ENCODE assay signal across 6 cellular contexts in the genomic region with DNA sequence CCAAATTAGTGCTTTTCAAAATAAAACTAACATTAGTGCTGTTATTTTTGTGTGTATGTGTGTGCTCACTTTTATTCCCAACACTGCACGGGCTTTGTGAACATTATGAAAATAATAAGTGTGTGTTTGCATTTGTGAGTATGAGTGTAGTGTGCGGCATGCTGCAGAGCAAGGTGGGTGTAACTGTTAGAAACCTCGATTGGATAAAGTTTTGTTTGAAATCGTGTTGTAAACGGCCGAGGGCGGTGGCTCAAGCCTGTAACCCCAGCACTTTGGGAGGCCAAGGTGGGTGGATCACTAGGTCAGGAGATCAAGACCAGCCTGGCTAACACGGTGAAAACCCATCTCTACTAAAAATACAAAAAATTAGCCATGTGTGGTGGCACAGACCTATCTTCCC.
A peak's percentile ranks its signal among the peaks of the same experiment; 100 is the strongest.
DNase-seq lines count a peak whose midpoint lies in the region; ATAC-seq, FAIRE-seq and TF ChIP-seq lines count a peak whose summit lies in the region.
"Not testable (repeated sequence)": the region's sequence is repeated elsewhere in the genome, so short reads cannot be mapped to it uniquely, and the experiment has no call there.

No MANE protein-coding gene starts in this region.

- FAIRE-seq in GM12891 (lab: Jason Lieb, UNC) (peak; percentile 74), K562 (lab: Jason Lieb, UNC) (peak; percentile 42)
- FAIRE-seq in HepG2 (lab: Jason Lieb, UNC), result not testable (repeated sequence)

- not testable (repeated sequence) for TF ChIP-seq EP300 in K562 (IDR thresholded peaks at IDR 0.05; ENCODE audit: low read length); HepG2 (IDR thresholded peaks at IDR 0.05; ENCODE audit: low read depth in 2 of 2, low read length in 2 of 2); HepG2 (CRISPR knock-in tag; IDR thresholded peaks at IDR 0.05; ENCODE audit: borderline replicate concordance)

- not testable (repeated sequence) for H3K9me1 ChIP-seq in IMR-90 (ENCODE audit: insufficient read depth, low read length); K562 (ENCODE audit: control insufficient read depth, insufficient read depth, low read length)

- not testable (repeated sequence) for H3K79me1 ChIP-seq in IMR-90 (ENCODE audit: low read depth in 1 of 2, low read length in 2 of 2)

- H3K4me3 Mint-ChIP-seq in T-helper 17 cell, result not testable (repeated sequence)

- not testable (repeated sequence) for TF ChIP-seq RAD21 in IMR-90 (IDR thresholded peaks at IDR 0.05; ENCODE audit: low read length); K562 (CRISPR knock-in tag; conservative IDR thresholded peaks at IDR 0.05 in 1 of 2, IDR thresholded peaks at IDR 0.05 in 1 of 2); HepG2 (CRISPR knock-in tag; IDR thresholded peaks at IDR 0.05)

- dilution Hi-C loops in IMR-90 (cut with HindIII; ENCODE audit: low sequenced_read_pairs, unreplicated experiment), result not testable (repeated sequence)

- not testable (repeated sequence) for H4K8ac ChIP-seq in IMR-90 (ENCODE audit: low read depth in 2 of 2, low read length in 2 of 2)

- H3K9ac ChIP-seq in IMR-90 (ENCODE audit: low read depth, low read length); K562 (ENCODE audit: insufficient read depth in 1 of 2, low read depth in 2 of 2, low read length in 2 of 2); HepG2 (ENCODE audit: insufficient read depth, low read depth, low read length); smooth muscle cell (ENCODE audit: low read depth): not testable (repeated sequence)

- TF ChIP-seq POLR2A in GM12891 (IDR thresholded peaks at IDR 0.05; ENCODE audit: low read depth, low read length); IMR-90 (IDR thresholded peaks at IDR 0.05; ENCODE audit: low read depth, low read length); K562 (conservative IDR thresholded peaks at IDR 0.05); HepG2 (IDR thresholded peaks at IDR 0.05; ENCODE audit: insufficient read depth in 1 of 2, low read depth in 2 of 2, low read length in 2 of 2): not testable (repeated sequence)

- peaks cover 13% of the 10 kb centered on the region for H3K27me3 Mint-ChIP-seq in T-helper 17 cell

- not testable (repeated sequence) for DNase-seq in GM12891 (ENCODE audit: insufficient read length, low spot score); IMR-90; T-helper 17 cell; K562 (ENCODE audit: extremely low read depth in 1 of 4, low spot score in 3 of 4); HepG2 (ENCODE audit: low spot score); smooth muscle cell (lab: John Stamatoyannopoulos, UW; ENCODE audit: unreplicated experiment)

- H3K27ac Mint-ChIP-seq in T-helper 17 cell, result peak overlapping the region; percentile 32

- not testable (repeated sequence) for BruUV-seq in IMR-90 (replicated peaks; lab: Mats Ljungman, UMichigan); K562 (replicated peaks; lab: Mats Ljungman, UMichigan); HepG2 (replicated peaks; lab: Mats Ljungman, UMichigan)

- H2AK5ac ChIP-seq in IMR-90 (ENCODE audit: low read depth, low read length), result not testable (repeated sequence)

- not testable (repeated sequence) for TF ChIP-seq CTCF in IMR-90 (conservative IDR thresholded peaks at IDR 0.05; ENCODE audit: low read depth, low read length); K562 (IDR thresholded peaks at IDR 0.05 in 2 of 3, conservative IDR thresholded peaks at IDR 0.05 in 1 of 3; ENCODE audit: insufficient read depth in 2 of 3, low read depth in 1 of 3, low read length in 3 of 3); HepG2 (CRISPR knock-in tag; IDR thresholded peaks at IDR 0.05); smooth muscle cell (IDR thresholded peaks at IDR 0.05; ENCODE audit: borderline replicate concordance, insufficient read depth, poor library complexity, severe bottlenecking)

- H3K9me3 ChIP-seq in IMR-90 (ENCODE audit: control insufficient read depth, insufficient read depth, low read length); T-helper 17 cell (ENCODE audit: control insufficient read depth, low read length, poor library complexity, severe bottlenecking); K562 (replicated peaks; ENCODE audit: control insufficient read depth, insufficient read depth, low read depth, low read length); HepG2 (ENCODE audit: low read length); smooth muscle cell (replicated peaks; ENCODE audit: low read depth): not testable (repeated sequence)

- H3K79me2 ChIP-seq in K562 (ENCODE audit: control insufficient read depth, insufficient read depth, low read length); HepG2 (ENCODE audit: insufficient read depth, low read length); smooth muscle cell (ENCODE audit: low read depth): not testable (repeated sequence)

- H4K5ac ChIP-seq in IMR-90 (ENCODE audit: low read depth, low read length), result not testable (repeated sequence)

- H3K4me2 ChIP-seq in IMR-90 (ENCODE audit: low read depth, low read length); K562 (ENCODE audit: insufficient read depth, low read length); HepG2 (ENCODE audit: low read depth, low read length); smooth muscle cell: not testable (repeated sequence)

- not testable (repeated sequence) for H3K4ac ChIP-seq in IMR-90 (ENCODE audit: low read depth, low read length)

- H2BK15ac ChIP-seq in IMR-90 (ENCODE audit: low read depth, low read length), result not testable (repeated sequence)

- H2BK5ac ChIP-seq in IMR-90 (ENCODE audit: low read depth, low read length, poor library complexity, severe bottlenecking), result not testable (repeated sequence)

- not testable (repeated sequence) for H3K18ac ChIP-seq in IMR-90 (ENCODE audit: low read depth, low read length)

- H3K27ac ChIP-seq in IMR-90 (ENCODE audit: insufficient read depth, low read length); K562 (ENCODE audit: extremely low read depth, low read depth, low read length); HepG2 (ENCODE audit: extremely low read length, insufficient read depth, low read length); smooth muscle cell (ENCODE audit: low read depth): not testable (repeated sequence)

- H3K56ac ChIP-seq in IMR-90 (ENCODE audit: extremely low read depth, insufficient read depth, low read length), result not testable (repeated sequence)

- H2BK20ac ChIP-seq in IMR-90 (ENCODE audit: low read depth, low read length), result not testable (repeated sequence)

- H4K91ac ChIP-seq in IMR-90 (ENCODE audit: insufficient read depth, low read depth, low read length), result not testable (repeated sequence)

- H3K4me1 ChIP-seq in IMR-90 (ENCODE audit: control insufficient read depth, insufficient read depth, low read length); K562 (replicated peaks in 1 of 2; ENCODE audit: control insufficient read depth in 2 of 2, insufficient read depth in 2 of 2, low read length in 2 of 2); HepG2 (ENCODE audit: insufficient read depth, low read length); smooth muscle cell (ENCODE audit: low read depth): not testable (repeated sequence)

- CTCF ChIA-PET in IMR-90 (lab: Yijun Ruan, JAX); K562 (lab: Yijun Ruan, JAX; ENCODE audit: low intra/inter-chr PET ratio); HepG2 (lab: Yijun Ruan, JAX; ENCODE audit: low intra/inter-chr PET ratio, low total read pairs): not testable (repeated sequence)

- not testable (repeated sequence) for H3K23ac ChIP-seq in IMR-90 (ENCODE audit: low read depth, low read length)

- H4K20me1 ChIP-seq in IMR-90 (ENCODE audit: insufficient read depth, low read length); K562 (replicated peaks; ENCODE audit: control insufficient read depth, insufficient read depth, low read length); HepG2 (ENCODE audit: insufficient read depth, low read length); smooth muscle cell (ENCODE audit: low read depth): not testable (repeated sequence)

- H3K36me3 Mint-ChIP-seq in T-helper 17 cell (ENCODE audit: low read depth), result not testable (repeated sequence)

- H2AK9ac ChIP-seq in IMR-90 (replicated peaks; ENCODE audit: low read depth, low read length, poor library complexity), result not testable (repeated sequence)

- POLR2A ChIA-PET in IMR-90 (lab: Charles Lee; ENCODE audit: unreplicated experiment), result interaction anchor here (0.7 kb wide), 1 partner anchor 18 kb away, joined by 3 read pairs; no protein-coding TSS in a partner anchor
- POLR2A ChIA-PET in K562 (lab: Yijun Ruan, JAX); HepG2 (lab: Yijun Ruan, JAX): not testable (repeated sequence)

- peak overlapping the region; percentile 42; the same call in 1 of the 2 replicates for H2BK120ac ChIP-seq in IMR-90 (ENCODE audit: low read depth, low read length)

- not testable (repeated sequence) for H3K4me1 Mint-ChIP-seq in T-helper 17 cell

- not testable (repeated sequence) for H3K36me3 ChIP-seq in IMR-90 (ENCODE audit: control insufficient read depth, insufficient read depth, low read length); K562 (ENCODE audit: control insufficient read depth, insufficient read depth, low read length); HepG2 (replicated peaks in 1 of 2; ENCODE audit: control insufficient read depth in 1 of 2, insufficient read depth in 2 of 2, low read length in 2 of 2); smooth muscle cell (ENCODE audit: low read depth)

- not testable (repeated sequence) for H3F3A ChIP-seq in smooth muscle cell (ENCODE audit: low read depth)

- 0 out of 2 replicates have a peak overlapping the region, but pooled peaks have one; percentile 9 for H3K14ac ChIP-seq in IMR-90 (replicated peaks; ENCODE audit: low read depth, low read length)

- not testable (repeated sequence) for H3K27me3 ChIP-seq in IMR-90 (ENCODE audit: control insufficient read depth, insufficient read depth, low read length); K562 (ENCODE audit: control insufficient read depth in 2 of 2, insufficient read depth in 2 of 2, low read length in 2 of 2); HepG2 (ENCODE audit: control insufficient read depth in 1 of 2, insufficient read depth in 2 of 2, low read length in 2 of 2); smooth muscle cell (ENCODE audit: low read depth)

- WGBS in IMR-90 (ENCODE audit: extremely low coverage in 2 of 2, insufficient read length in 1 of 2), 2 experiments, result 20% methylated on average over 1 of the region's 8 CpGs; no CpG with 5 or more reads in 1 of the 2 experiments
- WGBS in K562 (ENCODE audit: insufficient coverage, low coverage, missing lambda C conversion rate), result under 1% methylated on average over 8 of the region's 8 CpGs
- WGBS in HepG2 (ENCODE audit: low lambda C conversion rate), result 8% methylated on average over 8 of the region's 8 CpGs
- WGBS in smooth muscle cell (ENCODE audit: low lambda C conversion rate), result 93% methylated on average over 8 of the region's 8 CpGs

- in situ Hi-C loops in IMR-90 (cut with MboI; ENCODE audit: low sequenced_read_pairs); K562 (cut with MboI); HepG2 (cut with HindIII; ENCODE audit: extremely low pct_ligation_motif_present, low pct_unique_long_range_greater_than_20kb): not testable (repeated sequence)

- H2AFZ ChIP-seq in IMR-90 (replicated peaks; ENCODE audit: low read length, poor library complexity); K562 (ENCODE audit: low read depth, low read length); HepG2 (ENCODE audit: low read length): not testable (repeated sequence)
- peak overlapping the region; percentile 35 for H2AFZ ChIP-seq in smooth muscle cell (ENCODE audit: low read depth)

- intact Hi-C loops in IMR-90 (cut with micrococcal nuclease); K562 (cut with micrococcal nuclease); HepG2 (cut with micrococcal nuclease; ENCODE audit: unreplicated experiment): not testable (repeated sequence)

- not testable (repeated sequence) for H3K4me3 ChIP-seq in IMR-90 (ENCODE audit: insufficient read depth, low read depth, low read length); K562; HepG2 (replicated peaks in 1 of 3; ENCODE audit: insufficient read depth in 1 of 3, low read depth in 2 of 3, low read length in 3 of 3); smooth muscle cell

- ATAC-seq in IMR-90 (ENCODE audit: low read depth); T-helper 17 cell; K562; HepG2: not testable (repeated sequence)
